In the genomic region with DNA sequence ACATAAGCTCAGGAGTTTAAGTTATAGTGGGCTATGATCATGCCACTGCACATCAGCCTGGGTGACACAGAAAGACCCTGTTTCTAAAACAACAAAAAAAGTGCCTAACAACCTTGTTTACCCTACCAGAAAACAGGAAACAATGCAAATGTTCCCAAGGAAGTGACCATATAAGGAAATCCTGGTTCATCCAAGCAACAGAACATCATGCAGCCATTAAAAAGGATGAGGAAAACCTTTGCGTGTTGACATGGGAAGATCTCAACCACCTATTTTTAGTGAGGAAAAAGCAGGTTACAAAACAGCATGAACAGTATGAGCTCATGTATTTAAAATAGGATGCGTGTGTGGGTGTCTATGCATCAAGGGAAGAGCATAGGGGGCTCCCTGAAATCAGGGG, we compare ENCODE assay signal across 34 cellular contexts. TPM values are rescaled to one million over a fixed set of nuclear protein-coding genes. Genes with fewer than 3 reads are reported as not detected.
"Had no signal": no experiment of that assay in that cellular context is flagged by ENCODE, and none has a peak within 500 bp of the region (broad histone marks: within the 10 kb centered on the region; RNA-seq: fewer than 3 reads in every experiment).

No MANE protein-coding gene starts in this region.

- FAIRE-seq: keratinocyte had no signal

- H3K4me3 Mint-ChIP-seq: mesothelial cell of epicardium; natural killer cell; nephron progenitor cell; neural progenitor cell; stimulated activated memory B cell treated with anti-CD40 and anti-IgM and Interleukin-4, amounts not matched to agents 10 μg/mL and 1 μg/mL and 100 μg/mL, for 72 hours; stimulated activated naive CD8-positive, alpha-beta T cell treated with anti-CD3 and anti-CD28 coated beads, Interleukin-15, amount 100 ng/mL, for 72 hours had no signal

- H3K9me3 Mint-ChIP-seq: mesothelial cell of epicardium; natural killer cell; nephron progenitor cell; neural progenitor cell; stimulated activated memory B cell treated with anti-CD40 and anti-IgM and Interleukin-4, amounts not matched to agents 10 μg/mL and 1 μg/mL and 100 μg/mL, for 72 hours; stimulated activated naive CD8-positive, alpha-beta T cell treated with anti-CD3 and anti-CD28 coated beads, Interleukin-15, amount 100 ng/mL, for 72 hours had no signal

- H3K27me3 Mint-ChIP-seq: naive B cell; progenitor cell of endocrine pancreas; stimulated activated memory B cell treated with anti-CD40 and anti-IgM and Interleukin-4, amounts not matched to agents 10 μg/mL and 1 μg/mL and 100 μg/mL, for 72 hours had no signal

- H2AFZ ChIP-seq: neural progenitor cell had no signal

- H3K4me2 ChIP-seq: neural progenitor cell had no signal

- H3K4me1 ChIP-seq: left lung, lower lobe of right lung, neural progenitor cell, right atrium auricular region, spleen, testis, thyroid gland, transverse colon, upper lobe of left lung had no signal

- H3K36me3 ChIP-seq: left lung, lower lobe of right lung, neural progenitor cell, neutrophil, ovary, right atrium auricular region, spleen, thyroid gland, transverse colon, upper lobe of left lung, vagina had no signal

- DNase-seq: hippocampal formation; left colon; left lung; lower lobe of right lung; mammary epithelial cell; mesenchymal stem cell; naive B cell; natural killer cell; nephron progenitor cell; occipital lobe; ovary; spleen; stimulated activated CD4-positive, alpha-beta T cell treated with anti-CD3 and anti-CD28 coated beads, Interleukin-1b, Interleukin-23, amount 100 ng/mL, for 48 hours; stimulated activated CD4-positive, alpha-beta T cell treated with anti-CD3 and anti-CD28 coated beads, Interleukin-2, amount 100 ng/mL, for 48 hours; stimulated activated CD4-positive, alpha-beta T cell treated with anti-CD3 and anti-CD28 coated beads, Interleukin-4, amount 100 ng/mL, for 4 hours; stimulated activated CD8-positive, alpha-beta memory T cell treated with anti-CD3 and anti-CD28 coated beads, Interleukin-4, amount 100 ng/mL, for 48 hours; stimulated activated naive CD4-positive, alpha-beta T cell treated with Interleukin-2 at 50 U/mL for 16 hours; stimulated activated naive CD8-positive, alpha-beta T cell treated with anti-CD3 and anti-CD28 coated beads, Interleukin-15, amount 100 ng/mL, for 72 hours; testis; thyroid gland; transverse colon; upper lobe of left lung had no signal

- H3K27me3 ChIP-seq: neural progenitor cell, ovary, right atrium auricular region, testis, thyroid gland, transverse colon, upper lobe of left lung, vagina had no signal

- H3K27ac ChIP-seq: left lung, lower lobe of right lung, neural progenitor cell, neutrophil, ovary, right atrium auricular region, skin epidermis, spleen, testis, thyroid gland, transverse colon, upper lobe of left lung, vagina had no signal

- H3K4me1 Mint-ChIP-seq: natural killer cell; nephron progenitor cell; neural progenitor cell; stimulated activated memory B cell treated with anti-CD40 and anti-IgM and Interleukin-4, amounts not matched to agents 10 μg/mL and 1 μg/mL and 100 μg/mL, for 72 hours; stimulated activated naive CD8-positive, alpha-beta T cell treated with anti-CD3 and anti-CD28 coated beads, Interleukin-15, amount 100 ng/mL, for 72 hours had no signal

- H3K9me3 ChIP-seq: left lung, lower lobe of right lung, neutrophil, ovary, right atrium auricular region, spleen, testis, thyroid gland, transverse colon, upper lobe of left lung, vagina had no signal

- H3K27ac Mint-ChIP-seq: mesothelial cell of epicardium; natural killer cell; nephron progenitor cell; progenitor cell of endocrine pancreas; stimulated activated memory B cell treated with anti-CD40 and anti-IgM and Interleukin-4, amounts not matched to agents 10 μg/mL and 1 μg/mL and 100 μg/mL, for 72 hours; stimulated activated naive CD8-positive, alpha-beta T cell treated with anti-CD3 and anti-CD28 coated beads, Interleukin-15, amount 100 ng/mL, for 72 hours had no signal

- H3K36me3 Mint-ChIP-seq: mesothelial cell of epicardium; naive B cell; natural killer cell; neural progenitor cell; stimulated activated memory B cell treated with anti-CD40 and anti-IgM and Interleukin-4, amounts not matched to agents 10 μg/mL and 1 μg/mL and 100 μg/mL, for 72 hours had no signal

- ATAC-seq: left colon; left lung; lower lobe of right lung; sciatic nerve; stimulated activated memory B cell treated with anti-CD40 and anti-IgM and Interleukin-4, amounts not matched to agents 10 μg/mL and 1 μg/mL and 100 μg/mL, for 72 hours; stimulated activated naive CD8-positive, alpha-beta T cell treated with anti-CD3 and anti-CD28 coated beads, Interleukin-15, amount 100 ng/mL, for 72 hours had no signal

- H3K9ac ChIP-seq: neural progenitor cell had no signal

- H3K4me3 ChIP-seq: left lung, lower lobe of right lung, neural progenitor cell, ovary, right atrium auricular region, skin epidermis, spleen, testis, thyroid gland, transverse colon, upper lobe of left lung, vagina had no signal

RNA-seq across cellular contexts. Expression of a gene that starts 13.7 kb away (rescaled TPM):
- total RNA-seq: pulmonary artery endothelial cell, vagina had no signal
- polyA plus RNA-seq: liver, mammary epithelial cell had no signal
